Comparison of ENCODE assay signal across 14 cellular contexts in genomic region chrX:11108253-11108941, GRCh38. TPM values are rescaled to one million over a fixed set of nuclear protein-coding genes. Genes with fewer than 3 reads are reported as not detected.
DNase-seq lines count a peak whose midpoint lies in the region; ATAC-seq, FAIRE-seq and TF ChIP-seq lines count a peak whose summit lies in the region.
"Had no signal": no experiment of that assay in that cellular context is flagged by ENCODE, and none has a peak within 500 bp of the region (broad histone marks: within the 10 kb centered on the region; RNA-seq: fewer than 3 reads in every experiment).

No MANE protein-coding gene starts in this region.

- no peak overlapping the region for H3K4me2 ChIP-seq in GM12878 (ENCODE audit: control insufficient read depth, insufficient read depth)
- H3K4me2 ChIP-seq: BLaER1 treated with 17β-estradiol and CSF1 and Interleukin-3, amounts not matched to agents 10 nM and 100 nM had no signal

- no peaks in the 10 kb centered on the region; a peak in 1 of 4 replicates for H3K36me3 ChIP-seq in GM12878 (ENCODE audit: control insufficient read depth in 2 of 2, insufficient read depth in 2 of 2, low read length in 1 of 2)
- H3K36me3 ChIP-seq: BLaER1 treated with 17β-estradiol and CSF1 and Interleukin-3, amounts not matched to agents 10 nM and 100 nM had no signal

- no TSS peak for BruUV-seq in GM12878 (replicated peaks; lab: Mats Ljungman, UMichigan)

- no peaks in the 10 kb centered on the region for H3K9me3 ChIP-seq in GM12878 (replicated peaks; ENCODE audit: control insufficient read depth, insufficient read depth, low read length)

- no peak for TF ChIP-seq EP300 in GM12878 (IDR thresholded peaks at IDR 0.05; ENCODE audit: borderline replicate concordance in 1 of 2, control insufficient read depth in 1 of 2, low read depth in 2 of 2, low read length in 2 of 2)

- H3K27ac ChIP-seq in GM12878 (ENCODE audit: control insufficient read depth, insufficient read depth), result no peak overlapping the region
- H3K27ac ChIP-seq: BLaER1 treated with 17β-estradiol and CSF1 and Interleukin-3, amounts not matched to agents 10 nM and 100 nM had no signal

- DNase-seq in CD1c-positive myeloid dendritic cell (ENCODE audit: extremely low spot score) (peak; percentile 24), GM18507 (ENCODE audit: extremely low spot score, insufficient read length, low read depth) (no peak), KBM-7 (peak; percentile 20), GM12878 (ENCODE audit: low read depth, low spot score) (no peak), DMS 273 (lab: John Stamatoyannopoulos, UW; ENCODE audit: unreplicated experiment) (no peak)
- DNase-seq: CD8-positive, alpha-beta memory T cell; COR-L47; H9; KG1 had no signal

- no peak overlapping the region for H2AFZ ChIP-seq in GM12878 (ENCODE audit: control insufficient read depth, low read depth, low read length)

- no peak for TF ChIP-seq CTCF in GM12878 (IDR thresholded peaks at IDR 0.05 in 2 of 3, conservative IDR thresholded peaks at IDR 0.05 in 1 of 3; ENCODE audit: control insufficient read depth in 2 of 3, extremely low read depth in 1 of 3, insufficient read depth in 1 of 3, low read depth in 3 of 3, low read length in 3 of 3)

- H4K20me1 ChIP-seq in GM12878 (ENCODE audit: control insufficient read depth, insufficient read depth), result no peaks in the 10 kb centered on the region

- H3K4me1 ChIP-seq in GM12878 (ENCODE audit: control insufficient read depth, insufficient read depth, low read length), result no peaks in the 10 kb centered on the region; the same call in 1 of the 2 replicates

- no peak overlapping the region for H3K9ac ChIP-seq in GM12878 (ENCODE audit: control insufficient read depth, insufficient read depth, low read length)
- H3K9ac ChIP-seq: BLaER1 treated with 17β-estradiol and CSF1 and Interleukin-3, amounts not matched to agents 10 nM and 100 nM had no signal

- in situ Hi-C loops in KBM-7 (cut with MboI; ENCODE audit: low pct_unique_long_range_greater_than_20kb, low sequenced_read_pairs), result no loop called here
- in situ Hi-C loops in GM12878 (cut with MboI), result loop anchor here (25.0 kb wide), 1 partner anchor 1121 kb away; no protein-coding TSS in a partner anchor

- RAD21 ChIA-PET in GM12878 (lab: Charles Lee; ENCODE audit: unreplicated experiment), result no interaction called here

- H3K4me3 ChIP-seq in GM12878, result no peak overlapping the region
- H3K4me3 ChIP-seq: BLaER1 treated with 17β-estradiol and CSF1 and Interleukin-3, amounts not matched to agents 10 nM and 100 nM had no signal

- 44% methylated on average over 4 of the region's 4 CpGs for WGBS in GM12878 (ENCODE audit: insufficient coverage, insufficient replicate concordance, low lambda C conversion rate, missing lambda C conversion rate)

- CTCF ChIA-PET in GM12878 (lab: Yijun Ruan, JAX), result no interaction called here

- intact Hi-C loops in GM12878 (cut with micrococcal nuclease; ENCODE audit: unreplicated experiment), result no loop called here

- H3K79me2 ChIP-seq in GM12878 (ENCODE audit: control insufficient read depth, insufficient read depth, low read length), result peaks cover 20% of the 10 kb centered on the region

- peak; percentile 64 for FAIRE-seq in GM18507 (lab: Jason Lieb, UNC)
- FAIRE-seq in GM12878 (lab: Jason Lieb, UNC), result no peak
- FAIRE-seq: G401.6, H1, HTR-8/SVneo had no signal

- POLR2A ChIA-PET in GM12878 (lab: Charles Lee), result no interaction called here

- SMC1A ChIA-PET in GM12878 (lab: Charles Lee; ENCODE audit: uncharacterized antibody, unreplicated experiment), result no interaction called here

- no peak for TF ChIP-seq RAD21 in GM12878 (IDR thresholded peaks at IDR 0.05; ENCODE audit: insufficient read depth, low read depth, low read length)

- TF ChIP-seq POLR2A in GM12878 (IDR thresholded peaks at IDR 0.05; ENCODE audit: low read depth, low read length), result no peak

- H3K27me3 ChIP-seq in GM12878 (replicated peaks in 1 of 2; ENCODE audit: control insufficient read depth in 2 of 2, insufficient read depth in 2 of 2, low read length in 1 of 2), result no peaks in the 10 kb centered on the region

- no peak for ATAC-seq in GM12878
- no peak for ATAC-seq in HG02571 (IDR thresholded peaks at IDR 0.05; ENCODE audit: unreplicated experiment)

TF ChIP-seq in GM12878, 131 proteins besides CTCF, POLR2A, EP300 and RAD21:
- TF ChIP-seq IKZF1 (conservative IDR thresholded peaks at IDR 0.05) (peak; percentile 80), EED (IDR thresholded peaks at IDR 0.05; ENCODE audit: low read depth) (peak; percentile 50; the same call in 1 of the 2 replicates), POLR2AphosphoS5 (IDR thresholded peaks at IDR 0.05; ENCODE audit: low read length) (no peak), MTA2 (IDR thresholded peaks at IDR 0.05; ENCODE audit: low read depth) (peak; percentile 71; the same call in 1 of the 2 replicates), SP1 (IDR thresholded peaks at IDR 0.05; ENCODE audit: low read depth, low read length) (no peak), RUNX3 (IDR thresholded peaks at IDR 0.05; ENCODE audit: low read length) (peak; percentile 54), MEF2B (IDR thresholded peaks at IDR 0.05; ENCODE audit: partially characterized antibody, poor library complexity, severe bottlenecking) (peak; percentile 20), RELB (IDR thresholded peaks at IDR 0.05; ENCODE audit: low read depth) (peak; percentile 76), NBN (IDR thresholded peaks at IDR 0.05) (peak; percentile 16; the same call in 1 of the 2 replicates), SPI1 (IDR thresholded peaks at IDR 0.05; ENCODE audit: borderline replicate concordance, insufficient read depth, low read depth, low read length) (peak; percentile 59; the same call in 1 of the 2 replicates), MLLT1 (IDR thresholded peaks at IDR 0.05) (no peak), IKZF2 (IDR thresholded peaks at IDR 0.05) (peak; percentile 90 to 91), HDGF (IDR thresholded peaks at IDR 0.05) (no peak)
TF ChIP-seq in GM12878: peak in this region for 9.

RNA-seq across cellular contexts. Expression of gene HCCS, which starts 2.7 kb away (rescaled TPM):
- total RNA-seq in GM12878 (2013; cell fraction: nucleolus; rRNA removed), result 8.3 and 8.4 TPM in 2 replicates
- total RNA-seq in GM12878 (2014; rRNA removed) (20.3 and 20.4 TPM in 2 replicates), GM12878 (2014; rRNA removed; fragmentation: Illumina TruSeq; extraction: Trizol) (22.2 and 27.5 TPM in 2 replicates), GM12878 (2021) (30.0 and 36.0 TPM in 2 replicates)
- polyA plus RNA-seq in GM12878 (2011; ENCODE audit: low read depth), result 18.2 TPM
- polyA plus RNA-seq in GM12878 (2011; rRNA removed) (39.3 and 44.3 TPM in 2 replicates), GM12878 (2014; fragmentation: Illumina TruSeq; extraction: Trizol) (38.2 and 39.4 TPM in 2 replicates), GM12878 (2014; fragmentation: Nextera tagmentation; extraction: Ambion mirVana) (10 to 100 TPM; 11.8 to 15.6 TPM), GM12878 (2014; rRNA removed) (32.2 and 37.7 TPM in 2 replicates), GM12878 (2016; fragmentation: Nextera tagmentation; extraction: Ambion mirVana) (10 to 100 TPM; 65.8 to 69.6 TPM)
- 22.5 and 22.6 TPM in 2 replicates for polyA plus RNA-seq in GM12878 (2011; cell fraction: cytosol; rRNA removed)
- 10.8 and 13.5 TPM in 2 replicates for polyA plus RNA-seq in GM12878 (2011; cell fraction: nucleus; rRNA removed)
- 20.7 and 21.1 TPM in 2 replicates for polyA plus RNA-seq in GM12878 (2012)
- 20.8 and 26.8 TPM in 2 replicates for polyA minus RNA-seq in GM12878 (2011; rRNA and poly(A)+ RNA removed)
- 8.5 and 9.8 TPM in 2 replicates for polyA minus RNA-seq in GM12878 (2011; cell fraction: cytosol; rRNA and poly(A)+ RNA removed)
- polyA minus RNA-seq in GM12878 (2011; cell fraction: nucleus; rRNA and poly(A)+ RNA removed), result 3.0 and 5.0 TPM in 2 replicates

Comparison
In these comparisons a context has a peak if more than half of its experiments do, and no peak if none do; other contexts are left out.
1. DNase-seq: peak in CD1c-positive myeloid dendritic cell (single experiment) and KBM-7 (single experiment); none in GM18507 (single experiment), GM12878 (single experiment) and DMS 273 (single experiment).